Comparison of ENCODE assay signal across 18 cellular contexts in genomic region chr2:3149441-3150217, GRCh38.
A peak's percentile ranks its signal among the peaks of the same experiment; 100 is the strongest.
DNase-seq lines count a peak whose midpoint lies in the region; ATAC-seq and TF ChIP-seq lines count a peak whose summit lies in the region.
"Had no signal": no experiment of that assay in that cellular context is flagged by ENCODE, and none has a peak within 500 bp of the region (broad histone marks: within the 10 kb centered on the region; RNA-seq: fewer than 3 reads in every experiment).

No MANE protein-coding gene starts in this region.

- no peak for DNase-seq in PC-3
- DNase-seq in islet precursor cell: peak; percentile 42
- peak; percentile 66 for DNase-seq in posterior vena cava (ENCODE audit: low spot score)
- no peak for DNase-seq in left lobe of liver (ENCODE audit: low spot score)
- DNase-seq: BE2C; Calu3; CD8-positive, alpha-beta memory T cell; DMS153; Karpas-422; NCI-H1417; NCI-H1694 treated with DMSO at 0.1 percent for 48 hours; NCI-H2081 treated with DMSO at 0.1 percent for 48 hours; NCI-H524 treated with DMSO at 0.1 percent for 48 hours; Right ventricle myocardium superior had no signal

- H3K4me2 ChIP-seq in BLaER1 (peak overlapping the region; percentile 81), PC-3 (ENCODE audit: low read length) (no peak overlapping the region)

- intact Hi-C loops in PC-3 (cut with micrococcal nuclease) (no loop called here), posterior vena cava (cut with DNase I) (no loop called here)

- H4K20me1 ChIP-seq in BLaER1 (0 out of 2 replicates have a peak, but pooled peaks cover 5% of the 10 kb centered on the region), PC-3 (ENCODE audit: low read length) (no peaks in the 10 kb centered on the region)

- peaks cover 92% of the 10 kb centered on the region for H3K4me1 ChIP-seq in BLaER1
- no peaks in the 10 kb centered on the region for H3K4me1 ChIP-seq in PC-3 (ENCODE audit: insufficient read depth, low read length)
- H3K4me1 ChIP-seq: BE2C had no signal

- H3K27ac ChIP-seq in BLaER1: peak overlapping the region; percentile 0; the same call in 1 of the 2 replicates
- H3K27ac ChIP-seq in PC-3 (ENCODE audit: low read length): no peak overlapping the region

- H3K9ac ChIP-seq in BLaER1: no peak overlapping the region
- H3K9ac ChIP-seq in PC-3 (ENCODE audit: low read length): no peak overlapping the region

- BruUV-seq in PC-3 (replicated peaks; lab: Mats Ljungman, UMichigan): no TSS peak

- CTCF ChIA-PET in PC-3 (lab: Charles Lee): no interaction called here

- POLR2A ChIA-PET in PC-3 (lab: Charles Lee; ENCODE audit: unreplicated experiment): no interaction called here

- no peaks in the 10 kb centered on the region for H3K79me2 ChIP-seq in PC-3 (ENCODE audit: low read length)

- H3F3A ChIP-seq in PC-3 (ENCODE audit: low read length, unreplicated experiment): no peaks in the 10 kb centered on the region

- H3K4me3 ChIP-seq in BLaER1 (no peak overlapping the region), PC-3 (ENCODE audit: low read length) (no peak overlapping the region)

- H3K9me3 ChIP-seq in BLaER1 (peaks cover 7% of the 10 kb centered on the region; the same call in 1 of the 2 replicates), PC-3 (ENCODE audit: low read length) (no peaks in the 10 kb centered on the region)
- H3K9me3 ChIP-seq: BE2C had no signal

- H2AFZ ChIP-seq in PC-3 (ENCODE audit: low read length): no peak overlapping the region

- no peak for TF ChIP-seq CTCF in PC-3 (conservative IDR thresholded peaks at IDR 0.05; ENCODE audit: low read depth, low read length)

- ATAC-seq in PC-3 (peak; percentile 86), HG03045 (IDR thresholded peaks at IDR 0.05; ENCODE audit: unreplicated experiment) (no peak), HG03571 (IDR thresholded peaks at IDR 0.05; ENCODE audit: unreplicated experiment) (no peak), left lobe of liver (no peak)
- ATAC-seq: HCT116 had no signal

- H3K27me3 ChIP-seq in BLaER1: no peaks in the 10 kb centered on the region
- no peaks in the 10 kb centered on the region for H3K27me3 ChIP-seq in PC-3 (ENCODE audit: low read length)
- H3K27me3 ChIP-seq: BE2C had no signal

- H3K36me3 ChIP-seq in BLaER1 (no peaks in the 10 kb centered on the region), PC-3 (ENCODE audit: low read depth, low read length) (no peaks in the 10 kb centered on the region)
- H3K36me3 ChIP-seq: BE2C had no signal

- no peaks in the 10 kb centered on the region for H3K9me2 ChIP-seq in PC-3 (replicated peaks; ENCODE audit: low read length)

Comparison
In these comparisons a context has a peak if more than half of its experiments do, and no peak if none do; other contexts are left out.
1. DNase-seq: peak in islet precursor cell (single experiment) and posterior vena cava (single experiment); none in PC-3 (single experiment) and left lobe of liver (single experiment).